Comparison of ENCODE assay signal across 29 cellular contexts in genomic region chr14:71654810-71655209, GRCh38.
"Had no signal": no experiment of that assay in that cellular context is flagged by ENCODE, and none has a peak within 500 bp of the region (broad histone marks: within the 10 kb centered on the region; RNA-seq: fewer than 3 reads in every experiment).

No MANE protein-coding gene starts in this region.

- H3K27ac ChIP-seq: breast epithelium, esophagus muscularis mucosa, gastroesophageal sphincter, WERI-Rb-1 had no signal

- H3K4me3 ChIP-seq: breast epithelium, esophagus muscularis mucosa, gastroesophageal sphincter had no signal

- H3K27me3 ChIP-seq: breast epithelium, esophagus muscularis mucosa, gastroesophageal sphincter had no signal

- ATAC-seq: activated CD4-positive, CD25-positive, alpha-beta regulatory T cell treated with anti-CD3 and anti-CD28 coated beads, Interleukin-2, amount 50 U/mL, for 24 hours; activated CD8-positive, alpha-beta T cell treated with anti-CD3 and anti-CD28 coated beads for 36 hours; activated T-cell treated with anti-CD3 and anti-CD28 coated beads, Interleukin-2, amount 50 U/mL, for 4 hours; activated T-helper 17 cell treated with anti-CD3 and anti-CD28 coated beads, Interleukin-2, amount 50 U/mL, for 72 hours; gastroesophageal sphincter; T-helper 17 cell had no signal

- H3K36me3 ChIP-seq: breast epithelium had no signal

- DNase-seq: activated B cell treated with CpG ODN at 0.5 μM for 24 hours; activated CD4-positive, alpha-beta T cell treated with anti-CD3 and anti-CD28 coated beads for 48 hours; activated CD4-positive, alpha-beta T cell treated with anti-CD3 and anti-CD28 coated beads, Interleukin-2, amount 50 U/mL, for 1 hour; activated CD4-positive, alpha-beta T cell treated with anti-CD3 and anti-CD28 coated beads, Interleukin-2, amount 50 U/mL, for 48 hours; activated CD8-positive, alpha-beta memory T cell treated with anti-CD3 and anti-CD28 coated beads for 24 hours; activated CD8-positive, alpha-beta T cell treated with anti-CD3 and anti-CD28 coated beads for 36 hours; activated effector memory CD4-positive, alpha-beta T cell treated with Interleukin-2 at 50 U/mL for 16 hours; activated gamma-delta T cell treated with Interleukin-2 at 50 U/mL for 16 hours; activated naive CD4-positive, alpha-beta T cell treated with anti-CD3 and anti-CD28 coated beads, Interleukin-2, amount 50 U/mL, for 16 hours; activated naive CD4-positive, alpha-beta T cell treated with Interleukin-2 at 50 U/mL for 16 hours; activated T-cell treated with anti-CD3 and anti-CD28 coated beads, Interleukin-2, amount 50 U/mL, for 4 hours; amniotic stem cell; anterior cingulate cortex; cortex of kidney; dermis blood vessel endothelial cell; effector memory CD4-positive, alpha-beta T cell; endodermal cell; erythroblast; foreskin melanocyte; T-helper 1 cell; T-helper 17 cell; T1000; WERI-Rb-1 had no signal

- H3K4me1 ChIP-seq: breast epithelium had no signal

- FAIRE-seq: colon had no signal
